ENCODE assay signal across 26 cellular contexts in the genomic region with DNA sequence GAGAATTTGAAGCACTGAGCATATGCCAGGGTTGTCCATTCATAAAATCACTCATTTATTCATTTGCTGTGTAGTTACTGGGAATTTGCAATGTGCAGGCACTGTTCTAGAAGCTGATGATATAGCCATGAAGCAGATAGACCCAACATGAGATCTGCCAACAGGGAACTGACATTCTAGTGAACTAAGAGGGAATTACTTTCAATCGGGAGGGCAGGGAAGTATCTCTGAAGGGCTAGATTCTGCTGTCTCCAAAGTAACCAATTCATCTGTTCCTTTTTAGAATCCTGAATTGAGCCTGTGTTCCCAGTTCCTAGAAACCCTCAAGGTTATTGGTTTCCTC.
"Had no signal": no experiment of that assay in that cellular context is flagged by ENCODE, and none has a peak within 500 bp of the region (broad histone marks: within the 10 kb centered on the region; RNA-seq: fewer than 3 reads in every experiment).

No MANE protein-coding gene starts in this region.

- H3K9me3 ChIP-seq: SK-N-SH had no signal

- DNase-seq: NCI-H1048; NCI-H1105; NCI-H1417; NCI-H1436 treated with DMSO at 0.1 percent for 48 hours; NCI-H1694; NCI-H187 treated with DMSO at 0.1 percent for 48 hours; NCI-H2081; NCI-H2107; NCI-H2171; NCI-H226; NCI-H446; NCI-H510A; NCI-H524 treated with DMSO at 0.1 percent for 48 hours; NCI-H69; NCI-H774; NK-92 treated with Interleukin-12 subunit alpha and Interleukin-12 subunit beta, amount 100 ng/mL, for 24 hours; PC-3; SHP77; SK-N-SH; SW 1271; T-cell had no signal

- H3K27ac Mint-ChIP-seq: IgD-negative memory B cell, T-cell had no signal

- H3K4me3 ChIP-seq: K562 had no signal

- H3K9me3 Mint-ChIP-seq: IgD-negative memory B cell, T-cell had no signal

- ATAC-seq: K562, PC-3, T-cell had no signal

- FAIRE-seq: HTR-8/SVneo, K562 had no signal

- H3K4me1 Mint-ChIP-seq: IgD-negative memory B cell had no signal

- H3K36me3 Mint-ChIP-seq: IgD-negative memory B cell, T-cell had no signal

- H3K9ac ChIP-seq: KMS-11, SK-N-SH had no signal

- H3K27ac ChIP-seq: KMS-11, RWPE1 had no signal

- H3K4me3 Mint-ChIP-seq: IgD-negative memory B cell, T-cell had no signal

- H3K27me3 Mint-ChIP-seq: IgD-negative memory B cell had no signal
